23 cellular contexts compared by ENCODE assay signal in genomic region chr17:79754359-79754758, GRCh38. TPM values are rescaled to one million over a fixed set of nuclear protein-coding genes. Genes with fewer than 3 reads are reported as not detected.
DNase-seq lines count a peak whose midpoint lies in the region; ATAC-seq and TF ChIP-seq lines count a peak whose summit lies in the region.
"Had no signal": no experiment of that assay in that cellular context is flagged by ENCODE, and none has a peak within 500 bp of the region (broad histone marks: within the 10 kb centered on the region; RNA-seq: fewer than 3 reads in every experiment).

No MANE protein-coding gene starts in this region.

- no peak overlapping the region for H3K27ac Mint-ChIP-seq in chondrocyte (ENCODE audit: unreplicated experiment)

- intact Hi-C loops in Right ventricle myocardium inferior (cut with DNase I), result no loop called here
- intact Hi-C loops in left ventricle myocardium inferior (cut with micrococcal nuclease), result no loop called here

- H3K4me3 ChIP-seq in left ventricle myocardium inferior (no peak overlapping the region), osteoblast (ENCODE audit: insufficient read depth, low read length) (no peak overlapping the region)
- H3K4me3 ChIP-seq: GM12878, HAP-1 had no signal

- no peaks in the 10 kb centered on the region for H3K79me2 ChIP-seq in osteoblast (ENCODE audit: insufficient read depth, low read length)

- H3K27me3 Mint-ChIP-seq in chondrocyte (ENCODE audit: low read depth), result peaks cover 20% of the 10 kb centered on the region

- H3K9me3 ChIP-seq in left ventricle myocardium inferior (replicated peaks), result no peaks in the 10 kb centered on the region
- no peaks in the 10 kb centered on the region for H3K9me3 ChIP-seq in osteoblast (ENCODE audit: low read depth, low read length)
- H3K9me3 ChIP-seq: BE2C, HAP-1 had no signal

- ATAC-seq in Right ventricle myocardium inferior (no peak), HG03460 (IDR thresholded peaks at IDR 0.05; ENCODE audit: unreplicated experiment) (no peak)
- ATAC-seq: GM12878 had no signal

- H3K36me3 ChIP-seq in left ventricle myocardium inferior (no peaks in the 10 kb centered on the region), osteoblast (ENCODE audit: insufficient read depth, low read length) (no peaks in the 10 kb centered on the region)
- H3K36me3 ChIP-seq: BE2C, HAP-1 had no signal

- no peak for TF ChIP-seq CTCF in left ventricle myocardium inferior (IDR thresholded peaks at IDR 0.05; ENCODE audit: borderline replicate concordance)
- TF ChIP-seq CTCF in chondrocyte (IDR thresholded peaks at IDR 0.05), result no peak
- TF ChIP-seq CTCF in osteoblast (IDR thresholded peaks at IDR 0.05; ENCODE audit: extremely low read depth, low read depth, low read length), result no peak

- no peaks in the 10 kb centered on the region for H4K20me1 ChIP-seq in osteoblast (ENCODE audit: insufficient read depth, low read length)

- H3K36me3 Mint-ChIP-seq in chondrocyte (ENCODE audit: low read depth), result peaks cover 2% of the 10 kb centered on the region
- H3K36me3 Mint-ChIP-seq: CD4-positive, CD25-positive, alpha-beta regulatory T cell; CD8-positive, alpha-beta memory T cell had no signal

- peaks cover 92% of the 10 kb centered on the region for H3K27me3 ChIP-seq in left ventricle myocardium inferior (ENCODE audit: low read depth)
- H3K27me3 ChIP-seq in osteoblast (ENCODE audit: insufficient read depth, low read length), result peaks cover 12% of the 10 kb centered on the region

- no peak overlapping the region for H3K27ac ChIP-seq in left ventricle myocardium inferior (replicated peaks)
- H3K27ac ChIP-seq in osteoblast (ENCODE audit: low read depth, low read length), result no peak overlapping the region
- H3K27ac ChIP-seq: HL-60 had no signal

- no peak overlapping the region for H3K4me2 ChIP-seq in osteoblast (ENCODE audit: insufficient read depth, low read length)

- no peak overlapping the region for H2AFZ ChIP-seq in osteoblast (ENCODE audit: low read length)

- H3K4me1 Mint-ChIP-seq in chondrocyte (ENCODE audit: low read depth), result peaks cover 7% of the 10 kb centered on the region
- H3K4me1 Mint-ChIP-seq: CD8-positive, alpha-beta memory T cell had no signal

- no peak overlapping the region for H3K4me3 Mint-ChIP-seq in chondrocyte (ENCODE audit: unreplicated experiment)
- H3K4me3 Mint-ChIP-seq: CD4-positive, CD25-positive, alpha-beta regulatory T cell; CD8-positive, alpha-beta memory T cell had no signal

- DNase-seq in Right ventricle myocardium inferior (ENCODE audit: missing footprints), result peak; percentile 32
- DNase-seq in left ventricle myocardium inferior, result no peak
- peak; percentile 24 for DNase-seq in chondrocyte (ENCODE audit: low spot score)
- DNase-seq in osteoblast (ENCODE audit: insufficient read length, low spot score, missing footprints), result peak; percentile 43
- no peak for DNase-seq in activated effector memory CD4-positive, alpha-beta T cell treated with Interleukin-2 at 50 U/mL for 16 hours
- DNase-seq: BE2C; C1 segment of cervical spinal cord; CD4-positive, CD25-positive, alpha-beta regulatory T cell; CD8-positive, alpha-beta memory T cell; COR-L47; DMS 273 treated with DMSO at 0.1 percent for 48 hours; DMS53; DND-41; EL; IMR-90 had no signal

- no peaks in the 10 kb centered on the region for H3K9me3 Mint-ChIP-seq in chondrocyte (ENCODE audit: low read depth)
- H3K9me3 Mint-ChIP-seq: CD8-positive, alpha-beta memory T cell had no signal

- H3K4me1 ChIP-seq in left ventricle myocardium inferior (no peaks in the 10 kb centered on the region), osteoblast (ENCODE audit: insufficient read depth, low read length) (peaks cover 4% of the 10 kb centered on the region)
- H3K4me1 ChIP-seq: BE2C had no signal

RNA-seq across cellular contexts. Expression of gene CBX2, which starts 23.6 kb away (rescaled TPM):
- total RNA-seq in Right ventricle myocardium inferior (4.2 TPM), left ventricle myocardium inferior (2.6 TPM), chondrocyte (4.1 to 11.8 TPM (median 4.9 TPM) in 3 replicates), osteoblast (0.88 and 1.1 TPM in 2 replicates)

RNA-seq across cellular contexts. Expression of gene ENPP7, which starts 23.6 kb away (rescaled TPM):
- total RNA-seq in Right ventricle myocardium inferior, result not detected
- not detected for total RNA-seq in left ventricle myocardium inferior
- not detected in 3 replicates for total RNA-seq in chondrocyte
- not detected in 2 replicates for total RNA-seq in osteoblast
- total RNA-seq: A172; CD4-positive, CD25-positive, alpha-beta regulatory T cell; G401; H1; HT1080; IMR-90 had no signal

RNA-seq across cellular contexts. Expression of gene CBX8, which starts 42.5 kb away (rescaled TPM):
- 5.3 TPM for total RNA-seq in Right ventricle myocardium inferior
- 7.5 TPM for total RNA-seq in left ventricle myocardium inferior
- total RNA-seq in chondrocyte, result 4.6 to 8.3 TPM (median 6.1 TPM) in 3 replicates
- 2.4 and 3.3 TPM in 2 replicates for total RNA-seq in osteoblast

Comparison
In these comparisons a context has a peak if more than half of its experiments do, and no peak if none do; other contexts are left out.
1. DNase-seq: peak in Right ventricle myocardium inferior (single experiment), chondrocyte (single experiment) and osteoblast (single experiment); none in left ventricle myocardium inferior (single experiment) and activated effector memory CD4-positive, alpha-beta T cell treated with Interleukin-2 at 50 U/mL for 16 hours (single experiment).